In the genomic region with DNA sequence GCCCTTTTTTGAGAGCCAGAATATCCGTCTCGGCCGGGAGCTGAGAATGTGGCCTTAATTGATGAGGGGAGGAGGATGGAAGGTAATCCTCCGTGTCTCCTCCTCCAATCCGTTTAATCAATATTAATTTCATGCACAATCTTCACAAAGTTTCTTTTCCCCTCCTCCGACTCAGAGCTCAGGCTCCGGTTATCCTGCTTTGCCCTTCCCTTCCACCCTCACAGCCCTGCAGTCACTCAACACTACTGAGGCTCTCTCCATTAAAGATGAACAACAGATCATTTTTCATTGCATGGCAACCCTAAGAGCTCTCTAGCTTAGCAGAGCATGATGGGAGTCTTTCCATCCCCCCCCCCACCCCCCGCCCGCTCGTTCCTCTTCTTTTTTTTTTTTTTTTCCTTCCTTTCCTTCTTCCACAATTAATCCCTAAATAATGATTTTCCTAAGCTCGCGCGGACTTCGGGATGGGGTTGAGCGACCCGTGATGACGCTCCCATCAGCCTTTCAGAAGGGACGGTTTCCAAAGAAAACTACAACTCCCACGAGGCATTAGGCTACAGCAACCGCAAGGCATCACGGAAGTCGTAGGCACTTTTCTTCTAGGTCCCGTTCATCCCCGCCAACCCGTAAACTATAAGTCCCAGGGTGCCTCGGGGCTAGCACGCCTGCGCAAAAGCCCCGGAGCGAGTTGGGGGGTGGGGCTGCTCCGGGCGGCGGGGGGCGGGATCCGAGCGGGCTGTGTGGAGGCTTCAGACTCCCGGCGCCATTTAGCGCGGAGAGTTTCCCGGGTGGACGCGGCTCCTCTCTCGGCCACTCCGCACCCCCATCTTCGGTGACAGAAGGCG, we compare ENCODE assay signal across 8 cellular contexts. TPM values are rescaled to one million over a fixed set of nuclear protein-coding genes. Genes with fewer than 3 reads are reported as not detected.
DNase-seq lines count a peak whose midpoint lies in the region; ATAC-seq and TF ChIP-seq lines count a peak whose summit lies in the region.

Gene WNK1 (plus strand): TSS at position 752 of the 845 bp plus-strand sequence. CDS start 987 bp downstream, outside the sequence.

- peak within 1 kb of the TSS; percentile 88 for H3K27ac Mint-ChIP-seq in Calu3 (ENCODE audit: unreplicated experiment)
- H3K27ac Mint-ChIP-seq in endothelial cell (ENCODE audit: unreplicated experiment) = no peak within 1 kb of the TSS
- H3K27ac Mint-ChIP-seq in mesothelial cell of epicardium = peak within 1 kb of the TSS; percentile 94

- no TSS peak for BruUV-seq in Calu3 (replicated peaks; lab: Mats Ljungman, UMichigan)

- CTCF ChIA-PET in Calu3 (lab: Charles Lee) = interaction anchor here (0.6 to 2.4 kb wide), 12 partner anchors 10 to 264 kb away, joined by 3 to 25 read pairs (median 6); partner anchors contain the start of gene RAD52

- H3K79me2 ChIP-seq in OCI-LY1 (ENCODE audit: insufficient read depth, low read length) = peaks cover 40% of the 10 kb centered on the region

- H3K4me3 Mint-ChIP-seq in Calu3 (ENCODE audit: low read depth, unreplicated experiment) = no peak within 1 kb of the TSS
- peak within 1 kb of the TSS; percentile 97 for H3K4me3 Mint-ChIP-seq in endothelial cell (ENCODE audit: unreplicated experiment)
- H3K4me3 Mint-ChIP-seq in mesothelial cell of epicardium = peak within 1 kb of the TSS; percentile 95

- H3K4me1 Mint-ChIP-seq in Calu3 (ENCODE audit: low read depth, unreplicated experiment) (peaks cover 17% of the 10 kb centered on the region), endothelial cell (ENCODE audit: unreplicated experiment) (peaks cover 29% of the 10 kb centered on the region), mesothelial cell of epicardium (peaks cover 36% of the 10 kb centered on the region)

- H3K9me3 ChIP-seq in HUES64 (ENCODE audit: insufficient read depth, low read depth, low read length) (no peaks in the 10 kb centered on the region), OCI-LY1 (ENCODE audit: low read length) (no peaks in the 10 kb centered on the region)

- intact Hi-C loops in Calu3 (cut with micrococcal nuclease; ENCODE audit: unreplicated experiment) = loop anchor here (2.0 to 10.0 kb wide), 2 partner anchors 107 to 175 kb away; no protein-coding TSS in a partner anchor

- H3K4me1 ChIP-seq in HUES64 (ENCODE audit: insufficient read depth, low read length) = peaks cover 34% of the 10 kb centered on the region
- peaks cover 46% of the 10 kb centered on the region for H3K4me1 ChIP-seq in OCI-LY1 (ENCODE audit: insufficient read depth, low read length, severe bottlenecking)

- peak within 1 kb of the TSS; percentile 88 for H3K9ac ChIP-seq in HUES64 (ENCODE audit: low read depth, low read length)
- H3K9ac ChIP-seq in OCI-LY1 (ENCODE audit: low read length) = peak within 1 kb of the TSS; percentile 81

- H3K4me2 ChIP-seq in OCI-LY1 (ENCODE audit: low read length) = peak within 1 kb of the TSS; percentile 92

- H3K27me3 Mint-ChIP-seq in Calu3 (ENCODE audit: unreplicated experiment) (no peaks in the 10 kb centered on the region), endothelial cell (ENCODE audit: unreplicated experiment) (peaks cover 6% of the 10 kb centered on the region), mesothelial cell of epicardium (ENCODE audit: low read depth) (no peaks in the 10 kb centered on the region)

- no peaks in the 10 kb centered on the region for H4K20me1 ChIP-seq in OCI-LY1 (ENCODE audit: insufficient read depth, low read length)

- H2AFZ ChIP-seq in OCI-LY1 (ENCODE audit: low read length) = 0 out of 2 replicates have a peak within 1 kb of the TSS, but pooled peaks have one; percentile 9

- H3K27ac ChIP-seq in HUES64 (ENCODE audit: low read depth, low read length) (peak within 1 kb of the TSS; percentile 82), OCI-LY1 (ENCODE audit: low read depth, low read length, poor library complexity, severe bottlenecking) (peak within 1 kb of the TSS; percentile 92)

- peaks cover 13% of the 10 kb centered on the region for H3K36me3 Mint-ChIP-seq in Calu3 (ENCODE audit: insufficient read depth, unreplicated experiment)
- H3K36me3 Mint-ChIP-seq in endothelial cell (ENCODE audit: low read depth, unreplicated experiment) = peaks cover 9% of the 10 kb centered on the region
- no peaks in the 10 kb centered on the region for H3K36me3 Mint-ChIP-seq in mesothelial cell of epicardium

- no peaks in the 10 kb centered on the region; the same call in 1 of the 2 replicates for H3K27me3 ChIP-seq in HUES64 (ENCODE audit: insufficient read depth, low read length)
- no peaks in the 10 kb centered on the region for H3K27me3 ChIP-seq in OCI-LY1 (ENCODE audit: insufficient read depth, low read length)

- DNase-seq in Calu3 (peak; percentile 95), endothelial cell (ENCODE audit: low spot score) (peak; percentile 97), mesothelial cell of epicardium (ENCODE audit: low spot score in 2 of 2, unreplicated experiment in 2 of 2) (peak; percentile 92 to 98)
- peak; percentile 96 for DNase-seq in activated CD8-positive, alpha-beta memory T cell treated with anti-CD3 and anti-CD28 coated beads, Interleukin-2, amount 50 U/mL, for 4 hours
- peak; percentile 96 for DNase-seq in stimulated activated CD8-positive, alpha-beta memory T cell treated with anti-CD3 and anti-CD28 coated beads, Interleukin-2, amount 100 ng/mL, for 1 hour (ENCODE audit: low read depth in 2 of 2)

- H3K9me3 Mint-ChIP-seq in Calu3 (ENCODE audit: low read depth, unreplicated experiment) (no peaks in the 10 kb centered on the region), endothelial cell (ENCODE audit: unreplicated experiment) (no peaks in the 10 kb centered on the region), mesothelial cell of epicardium (no peaks in the 10 kb centered on the region)

- peaks cover 12% of the 10 kb centered on the region; the same call in 1 of the 2 replicates for H3F3A ChIP-seq in OCI-LY1 (ENCODE audit: insufficient read depth, low read length)

- peak; percentile 45 for ATAC-seq in GM21447 (IDR thresholded peaks at IDR 0.05; ENCODE audit: unreplicated experiment)

- no peaks in the 10 kb centered on the region for H3K9me2 ChIP-seq in OCI-LY1 (ENCODE audit: low read depth, low read length)

- TF ChIP-seq CTCF in Calu3 (IDR thresholded peaks at IDR 0.05; ENCODE audit: unreplicated experiment) = no peak
- no peak for TF ChIP-seq CTCF in OCI-LY1 (IDR thresholded peaks at IDR 0.05; ENCODE audit: low read length)
- TF ChIP-seq CTCF in endothelial cell (IDR thresholded peaks at IDR 0.05; ENCODE audit: unreplicated experiment) = no peak
- TF ChIP-seq CTCF in mesothelial cell of epicardium (IDR thresholded peaks at IDR 0.05; ENCODE audit: unreplicated experiment) = no peak

- WGBS in HUES64 = 2% methylated on average over 44 of the region's 47 CpGs

- H3K4me3 ChIP-seq in HUES64 (ENCODE audit: low read length) = peak within 1 kb of the TSS; percentile 81
- peak within 1 kb of the TSS; percentile 86 for H3K4me3 ChIP-seq in OCI-LY1 (ENCODE audit: low read depth, low read length, poor library complexity, severe bottlenecking)

- H3K36me3 ChIP-seq in HUES64 (ENCODE audit: insufficient read depth, low read length) = 0 out of 2 replicates have a peak, but pooled peaks cover 2% of the 10 kb centered on the region
- peaks cover 19% of the 10 kb centered on the region for H3K36me3 ChIP-seq in OCI-LY1 (ENCODE audit: insufficient read depth, low read length)

RNA-seq across cellular contexts. Expression of gene WNK1, which starts in this region (rescaled TPM):
- 93.8 and 107 TPM in 2 replicates for total RNA-seq in Calu3 (2022)
- 77.0 TPM for polyA plus RNA-seq in HUES64 (2013, experiment 1 of 2)
- 81.1 TPM for polyA plus RNA-seq in HUES64 (2013, experiment 2 of 2)
- 160 TPM for total RNA-seq in endothelial cell (ENCODE audit: unreplicated experiment)
- 131 to 150 TPM (median 146 TPM) in 3 replicates for total RNA-seq in mesothelial cell of epicardium

Comparison
In these comparisons a context has a peak if more than half of its experiments do, and no peak if none do; other contexts are left out.
1. Peak in every context shown above with its lines: DNase-seq, ATAC-seq, H3K4me3 ChIP-seq and H3K27ac ChIP-seq.